34 cellular contexts compared by ENCODE assay signal in genomic region chr9:129573977-129574376, GRCh38. TPM values are rescaled to one million over a fixed set of nuclear protein-coding genes. Genes with fewer than 3 reads are reported as not detected.
"Had no signal": no experiment of that assay in that cellular context is flagged by ENCODE, and none has a peak within 500 bp of the region (broad histone marks: within the 10 kb centered on the region; RNA-seq: fewer than 3 reads in every experiment).

No MANE protein-coding gene starts in this region.

- H3K27ac Mint-ChIP-seq: effector memory CD8-positive, alpha-beta T cell; immature natural killer cell; naive B cell; natural killer cell treated with Interleukin-12 subunit alpha and Interleukin-12 subunit beta and Interleukin-15 and Interleukin-18, amount 100 ng/mL, for 72 hours; stimulated activated memory B cell treated with anti-CD40 and anti-IgM and Interleukin-4, amounts not matched to agents 10 μg/mL and 1 μg/mL and 100 μg/mL, for 72 hours; type B pancreatic cell had no signal

- DNase-seq: cortex of kidney; effector memory CD8-positive, alpha-beta T cell; erythroblast; esophagus squamous epithelium; foreskin melanocyte; glutamatergic neuron; heart right ventricle; hippocampal formation; immature natural killer cell; islet precursor cell; kidney glomerular epithelial cell; left colon; left ventricle myocardium inferior; lower lobe of right lung; mucosa of descending colon; naive B cell; nucleus accumbens; psoas muscle; spleen; stimulated activated CD4-positive, alpha-beta T cell treated with anti-CD3 and anti-CD28 coated beads, Interleukin-4, amount 100 ng/mL, for 4 hours; stimulated activated naive CD8-positive, alpha-beta T cell treated with anti-CD3 and anti-CD28 coated beads, Interleukin-15, Interleukin-2, amounts not matched to agents 100 U/mL and 50 U/mL, for 24 hours; substantia nigra; testis; tibial artery had no signal

- H3K27me3 ChIP-seq: testis, tibial artery had no signal

- H3K4me1 ChIP-seq: psoas muscle had no signal

- H3K27me3 Mint-ChIP-seq: type B pancreatic cell had no signal

- H3K9me3 Mint-ChIP-seq: effector memory CD8-positive, alpha-beta T cell; immature natural killer cell; natural killer cell treated with Interleukin-12 subunit alpha and Interleukin-12 subunit beta and Interleukin-15 and Interleukin-18, amount 100 ng/mL, for 72 hours had no signal

- ATAC-seq: effector memory CD8-positive, alpha-beta T cell; heart right ventricle; left colon; lower lobe of right lung; mucosa of descending colon; natural killer cell treated with Interleukin-12 subunit alpha and Interleukin-12 subunit beta and Interleukin-15 and Interleukin-18, amount 100 ng/mL, for 72 hours; psoas muscle; right cardiac atrium; stimulated activated memory B cell treated with anti-CD40 and anti-IgM and Interleukin-4, amounts not matched to agents 10 μg/mL and 1 μg/mL and 100 μg/mL, for 72 hours; stimulated activated naive CD8-positive, alpha-beta T cell treated with anti-CD3 and anti-CD28 coated beads, Interleukin-15, Interleukin-2, amounts not matched to agents 100 U/mL and 50 U/mL, for 24 hours had no signal

- H3K4me3 ChIP-seq: esophagus squamous epithelium, heart right ventricle, left ventricle myocardium inferior, lower lobe of right lung, mucosa of descending colon, psoas muscle, skin epidermis, spleen, testis, tibial artery had no signal

- H3K4me3 Mint-ChIP-seq: effector memory CD8-positive, alpha-beta T cell; immature natural killer cell; natural killer cell treated with Interleukin-12 subunit alpha and Interleukin-12 subunit beta and Interleukin-15 and Interleukin-18, amount 100 ng/mL, for 72 hours; stimulated activated memory B cell treated with anti-CD40 and anti-IgM and Interleukin-4, amounts not matched to agents 10 μg/mL and 1 μg/mL and 100 μg/mL, for 72 hours; type B pancreatic cell had no signal

- FAIRE-seq: endometrium had no signal

- H3K9me3 ChIP-seq: esophagus squamous epithelium, lower lobe of right lung, mucosa of descending colon, psoas muscle, testis, tibial artery had no signal

- H3K36me3 ChIP-seq: esophagus squamous epithelium, heart right ventricle, left ventricle myocardium inferior, lower lobe of right lung, spleen, tibial artery had no signal

- H3K36me3 Mint-ChIP-seq: natural killer cell treated with Interleukin-12 subunit alpha and Interleukin-12 subunit beta and Interleukin-15 and Interleukin-18, amount 100 ng/mL, for 72 hours; type B pancreatic cell had no signal

- H3K27ac ChIP-seq: heart right ventricle, left ventricle myocardium inferior, lower lobe of right lung, psoas muscle, skin epidermis, spleen, testis, tibial artery had no signal

RNA-seq across cellular contexts. Expression of gene C9orf50, which starts 46.9 kb away (rescaled TPM):
- total RNA-seq: dermis microvascular lymphatic vessel endothelial cell; esophagus squamous epithelium; heart right ventricle; left ventricle myocardium inferior; lower lobe of right lung; mesenteric fat pad; mucosa of descending colon; natural killer cell treated with Interleukin-12 subunit alpha and Interleukin-12 subunit beta and Interleukin-15 and Interleukin-18, amount 100 ng/mL, for 72 hours; osteocyte; psoas muscle; urinary bladder had no signal
- polyA plus RNA-seq: heart right ventricle, immature natural killer cell, psoas muscle, right cardiac atrium had no signal
